ENCODE assay signal across 10 cellular contexts in the genomic region with DNA sequence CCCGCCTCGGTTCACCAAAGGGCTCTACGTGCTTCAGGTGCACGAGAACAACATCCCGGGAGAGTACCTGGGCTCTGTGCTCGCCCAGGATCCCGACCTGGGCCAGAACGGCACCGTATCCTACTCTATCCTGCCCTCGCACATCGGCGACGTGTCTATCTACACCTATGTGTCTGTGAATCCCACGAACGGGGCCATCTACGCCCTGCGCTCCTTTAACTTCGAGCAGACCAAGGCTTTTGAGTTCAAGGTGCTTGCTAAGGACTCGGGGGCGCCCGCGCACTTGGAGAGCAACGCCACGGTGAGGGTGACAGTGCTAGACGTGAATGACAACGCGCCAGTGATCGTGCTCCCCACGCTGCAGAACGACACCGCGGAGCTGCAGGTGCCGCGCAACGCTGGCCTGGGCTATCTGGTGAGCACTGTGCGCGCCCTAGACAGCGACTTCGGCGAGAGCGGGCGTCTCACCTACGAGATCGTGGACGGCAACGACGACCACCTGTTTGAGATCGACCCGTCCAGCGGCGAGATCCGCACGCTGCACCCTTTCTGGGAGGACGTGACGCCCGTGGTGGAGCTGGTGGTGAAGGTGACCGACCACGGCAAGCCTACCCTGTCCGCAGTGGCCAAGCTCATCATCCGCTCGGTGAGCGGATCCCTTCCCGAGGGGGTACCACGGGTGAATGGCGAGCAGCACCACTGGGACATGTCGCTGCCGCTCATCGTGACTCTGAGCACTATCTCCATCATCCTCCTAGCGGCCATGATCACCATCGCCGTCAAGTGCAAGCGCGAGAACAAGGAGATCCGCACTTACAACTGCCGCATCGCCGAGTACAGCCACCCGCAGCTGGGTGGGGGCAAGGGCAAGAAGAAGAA. TPM values are rescaled to one million over a fixed set of nuclear protein-coding genes. Genes with fewer than 3 reads are reported as not detected.
A peak's percentile ranks its signal among the peaks of the same experiment; 100 is the strongest.
DNase-seq lines count a peak whose midpoint lies in the region; ATAC-seq and TF ChIP-seq lines count a peak whose summit lies in the region.
"Had no signal": no experiment of that assay in that cellular context is flagged by ENCODE, and none has a peak within 500 bp of the region (broad histone marks: within the 10 kb centered on the region; RNA-seq: fewer than 3 reads in every experiment).

No MANE protein-coding gene starts in this region.

- POLR2A ChIA-PET in activated CD4-positive, alpha-beta memory T cell treated with anti-CD3 and anti-CD28 coated beads, Interleukin-2, amount 10 ng/mL, durations not matched to agents 7 days and 5 days (lab: Charles Lee), result no interaction called here

- H3K4me3 ChIP-seq in RWPE2 (ENCODE audit: severe bottlenecking) (no peak overlapping the region), right lobe of liver (peak overlapping the region; percentile 10 to 33 (median 20))

- H3K27me3 Mint-ChIP-seq in stimulated activated naive B cell treated with anti-CD40 and anti-IgM and Interleukin-4, amounts not matched to agents 10 μg/mL and 1 μg/mL and 100 μg/mL, for 72 hours, result peaks cover 53 to 57% of the 10 kb centered on the region in 2 donors
- H3K27me3 Mint-ChIP-seq in activated CD4-positive, alpha-beta memory T cell treated with anti-CD3 and anti-CD28 coated beads, Interleukin-2, amount 10 ng/mL, durations not matched to agents 7 days and 5 days, result peaks cover 53% of the 10 kb centered on the region

- peak overlapping the region; percentile 87 for H3K27ac Mint-ChIP-seq in stimulated activated naive B cell treated with anti-CD40 and anti-IgM and Interleukin-4, amounts not matched to agents 10 μg/mL and 1 μg/mL and 100 μg/mL, for 72 hours
- no peak overlapping the region for H3K27ac Mint-ChIP-seq in activated CD4-positive, alpha-beta memory T cell treated with anti-CD3 and anti-CD28 coated beads, Interleukin-2, amount 10 ng/mL, durations not matched to agents 7 days and 5 days
- H3K27ac Mint-ChIP-seq: activated B cell treated with CpG ODN at 0.5 μM for 24 hours had no signal

- H3K4me1 ChIP-seq in RWPE2 (ENCODE audit: insufficient read depth, poor library complexity, severe bottlenecking) (no peaks in the 10 kb centered on the region), right lobe of liver (peaks cover 0 to 29% (median under 1%) of the 10 kb centered on the region in 4 donors)

- peaks cover 74% of the 10 kb centered on the region for H3K27me3 ChIP-seq in RWPE2 (ENCODE audit: insufficient read depth, poor library complexity, severe bottlenecking)
- peaks cover 0 to 36% of the 10 kb centered on the region in 2 donors for H3K27me3 ChIP-seq in right lobe of liver

- peaks cover 8 to 9% of the 10 kb centered on the region in 2 donors for H3K9me3 Mint-ChIP-seq in stimulated activated naive B cell treated with anti-CD40 and anti-IgM and Interleukin-4, amounts not matched to agents 10 μg/mL and 1 μg/mL and 100 μg/mL, for 72 hours
- peaks cover 3% of the 10 kb centered on the region for H3K9me3 Mint-ChIP-seq in activated CD4-positive, alpha-beta memory T cell treated with anti-CD3 and anti-CD28 coated beads, Interleukin-2, amount 10 ng/mL, durations not matched to agents 7 days and 5 days
- H3K9me3 Mint-ChIP-seq: activated B cell treated with CpG ODN at 0.5 μM for 24 hours had no signal

- intact Hi-C loops in right lobe of liver (cut with DNase I), result no loop called here

- 13% methylated on average over 19 of the region's 78 CpGs for WGBS in right lobe of liver (ENCODE audit: insufficient coverage, low coverage, low lambda C conversion rate, missing lambda C conversion rate)

- H3K9me3 ChIP-seq in RWPE2 (ENCODE audit: severe bottlenecking), result peaks cover 5% of the 10 kb centered on the region
- no peaks in the 10 kb centered on the region for H3K9me3 ChIP-seq in right lobe of liver

- peak overlapping the region; percentile 25 to 59 for H3K4me3 Mint-ChIP-seq in stimulated activated naive B cell treated with anti-CD40 and anti-IgM and Interleukin-4, amounts not matched to agents 10 μg/mL and 1 μg/mL and 100 μg/mL, for 72 hours
- no peak overlapping the region for H3K4me3 Mint-ChIP-seq in activated CD4-positive, alpha-beta memory T cell treated with anti-CD3 and anti-CD28 coated beads, Interleukin-2, amount 10 ng/mL, durations not matched to agents 7 days and 5 days
- H3K4me3 Mint-ChIP-seq: activated B cell treated with CpG ODN at 0.5 μM for 24 hours had no signal

- peak; percentile 24 for DNase-seq in RWPE2 (ENCODE audit: low spot score)
- peak in 2 of 3 donors; percentile 21 to 51 for DNase-seq in right lobe of liver
- no peak for DNase-seq in stimulated activated naive B cell treated with anti-CD40 and anti-IgM and Interleukin-4, amounts not matched to agents 10 μg/mL and 1 μg/mL and 100 μg/mL, for 72 hours
- no peak for DNase-seq in activated CD4-positive, alpha-beta memory T cell treated with anti-CD3 and anti-CD28 coated beads, Interleukin-2, amount 10 ng/mL, durations not matched to agents 7 days and 5 days
- no peak for DNase-seq in HCEC 1CT
- DNase-seq: activated B cell treated with CpG ODN at 0.5 μM for 24 hours; NCI-H1436; stimulated activated CD4-positive, alpha-beta T cell treated with anti-CD3 and anti-CD28 coated beads, Interleukin-4, amount 100 ng/mL, for 24 hours had no signal

- H3K27ac ChIP-seq in RWPE2 (ENCODE audit: poor library complexity, severe bottlenecking) (no peak overlapping the region), cingulate gyrus (ENCODE audit: low read depth, low read length) (peak overlapping the region; percentile 84), right lobe of liver (no peak overlapping the region)

- CTCF ChIA-PET in activated CD4-positive, alpha-beta memory T cell treated with anti-CD3 and anti-CD28 coated beads, Interleukin-2, amount 10 ng/mL, durations not matched to agents 7 days and 5 days (lab: Charles Lee), result interaction anchor here (2.9 kb wide), 1 partner anchor 9 kb away, joined by 11 read pairs; no protein-coding TSS in a partner anchor

- peaks cover 4 to 17% of the 10 kb centered on the region in 2 donors for H3K36me3 Mint-ChIP-seq in stimulated activated naive B cell treated with anti-CD40 and anti-IgM and Interleukin-4, amounts not matched to agents 10 μg/mL and 1 μg/mL and 100 μg/mL, for 72 hours
- peaks cover 20% of the 10 kb centered on the region for H3K36me3 Mint-ChIP-seq in activated CD4-positive, alpha-beta memory T cell treated with anti-CD3 and anti-CD28 coated beads, Interleukin-2, amount 10 ng/mL, durations not matched to agents 7 days and 5 days (ENCODE audit: low read depth)

- no peak for TF ChIP-seq CTCF in RWPE2 (IDR thresholded peaks at IDR 0.05; ENCODE audit: poor library complexity, severe bottlenecking)
- no peak for TF ChIP-seq CTCF in right lobe of liver (IDR thresholded peaks at IDR 0.05)

- no peaks in the 10 kb centered on the region for H3K36me3 ChIP-seq in RWPE2 (ENCODE audit: low read depth)
- no peaks in the 10 kb centered on the region for H3K36me3 ChIP-seq in right lobe of liver

- H3K4me1 Mint-ChIP-seq in stimulated activated naive B cell treated with anti-CD40 and anti-IgM and Interleukin-4, amounts not matched to agents 10 μg/mL and 1 μg/mL and 100 μg/mL, for 72 hours, result peaks cover 23 to 46% of the 10 kb centered on the region in 2 donors
- H3K4me1 Mint-ChIP-seq in activated CD4-positive, alpha-beta memory T cell treated with anti-CD3 and anti-CD28 coated beads, Interleukin-2, amount 10 ng/mL, durations not matched to agents 7 days and 5 days, result peaks cover 28% of the 10 kb centered on the region

- ATAC-seq in RWPE2 (ENCODE audit: low read depth) (no peak), right lobe of liver (no peak), GM18519 (IDR thresholded peaks at IDR 0.05; ENCODE audit: low FRiP score, unreplicated experiment) (no peak)
- ATAC-seq in stimulated activated naive B cell treated with anti-CD40 and anti-IgM and Interleukin-4, amounts not matched to agents 10 μg/mL and 1 μg/mL and 100 μg/mL, for 72 hours (replicated peaks), result no peak

- TF ChIP-seq POLR2A in right lobe of liver (IDR thresholded peaks at IDR 0.05), result no peak

RNA-seq across cellular contexts. Expression of gene PCDH17, which starts 2.6 kb away (rescaled TPM):
- total RNA-seq in right lobe of liver, result 1 to 10 TPM in 4 of 6 experiments, under 1 TPM in 2; 0.64 to 6.1 (median 1.1) TPM
- not detected for total RNA-seq in activated CD4-positive, alpha-beta memory T cell treated with anti-CD3 and anti-CD28 coated beads, Interleukin-2, amount 10 ng/mL, durations not matched to agents 7 days and 5 days
- total RNA-seq: activated B cell treated with CpG ODN at 0.5 μM for 24 hours had no signal

Comparison
In these comparisons a context has a peak if more than half of its experiments do, and no peak if none do; other contexts are left out.
1. DNase-seq: peak in RWPE2 (single experiment) and right lobe of liver (2 of 3); none in stimulated activated naive B cell treated with anti-CD40 and anti-IgM and Interleukin-4, amounts not matched to agents 10 μg/mL and 1 μg/mL and 100 μg/mL, for 72 hours (single experiment), activated CD4-positive, alpha-beta memory T cell treated with anti-CD3 and anti-CD28 coated beads, Interleukin-2, amount 10 ng/mL, durations not matched to agents 7 days and 5 days (single experiment) and HCEC 1CT (single experiment).